17 cellular contexts compared by ENCODE assay signal in the genomic region with DNA sequence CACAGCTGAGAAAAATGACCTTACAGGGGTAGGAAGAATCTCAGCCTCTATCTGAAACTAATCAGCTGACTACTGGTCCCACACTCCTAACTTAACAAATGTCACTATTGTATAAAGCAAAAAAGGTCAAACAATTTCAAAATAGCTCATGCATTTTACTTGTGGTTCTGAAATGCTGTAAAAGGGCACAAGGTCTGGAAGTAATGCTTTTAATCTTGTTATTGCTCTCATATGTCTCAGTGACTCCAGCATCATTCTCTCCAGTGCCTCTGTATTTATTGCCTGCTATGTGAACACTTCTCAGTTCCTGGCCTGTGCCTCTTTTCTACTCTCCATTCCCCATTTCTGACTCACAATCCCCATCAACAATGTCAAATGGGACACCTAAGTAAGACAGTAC.
DNase-seq lines count a peak whose midpoint lies in the region; ATAC-seq lines count a peak whose summit lies in the region.
"Had no signal": no experiment of that assay in that cellular context is flagged by ENCODE, and none has a peak within 500 bp of the region (broad histone marks: within the 10 kb centered on the region; RNA-seq: fewer than 3 reads in every experiment).

No MANE protein-coding gene starts in this region.

- no peaks in the 10 kb centered on the region for H3K4me1 Mint-ChIP-seq in activated T-helper 2 cell treated with anti-CD3 and anti-CD28 coated beads, Interferon-gamma antibody, Interleukin-2, Interleukin-4, amounts not matched to agents 10 μg/mL and 5 μg/mL and 100 μg/mL, durations not matched to agents 14 hours and 24 hours and 36 hours (ENCODE audit: low read depth)

- ATAC-seq in GM18907 (IDR thresholded peaks at IDR 0.05; ENCODE audit: unreplicated experiment) (no peak), esophagus mucosa (no peak)
- ATAC-seq: GM23338, HCT116 had no signal

- H3K27ac Mint-ChIP-seq in activated T-helper 2 cell treated with anti-CD3 and anti-CD28 coated beads, Interferon-gamma antibody, Interleukin-2, Interleukin-4, amounts not matched to agents 10 μg/mL and 5 μg/mL and 100 μg/mL, durations not matched to agents 14 hours and 24 hours and 36 hours: no peak overlapping the region
- H3K27ac Mint-ChIP-seq: GM23338 had no signal

- no peaks in the 10 kb centered on the region for H3K36me3 Mint-ChIP-seq in activated T-helper 2 cell treated with anti-CD3 and anti-CD28 coated beads, Interferon-gamma antibody, Interleukin-2, Interleukin-4, amounts not matched to agents 10 μg/mL and 5 μg/mL and 100 μg/mL, durations not matched to agents 14 hours and 24 hours and 36 hours (ENCODE audit: low read depth)

- intact Hi-C loops in activated T-helper 2 cell treated with anti-CD3 and anti-CD28 coated beads, Interferon-gamma antibody, Interleukin-2, Interleukin-4, amounts not matched to agents 10 μg/mL and 5 μg/mL and 100 μg/mL, durations not matched to agents 14 hours and 24 hours and 36 hours (cut with micrococcal nuclease): no loop called here

- H3K27me3 Mint-ChIP-seq in activated T-helper 2 cell treated with anti-CD3 and anti-CD28 coated beads, Interferon-gamma antibody, Interleukin-2, Interleukin-4, amounts not matched to agents 10 μg/mL and 5 μg/mL and 100 μg/mL, durations not matched to agents 14 hours and 24 hours and 36 hours (ENCODE audit: low read depth): no peaks in the 10 kb centered on the region

- DNase-seq in NCI-H82 (lab: John Stamatoyannopoulos, UW) (peak; percentile 1), NCI-H82 treated with DMSO at 0.1 percent for 48 hours (lab: John Stamatoyannopoulos, UW; ENCODE audit: unreplicated experiment) (no peak), epidermal melanocyte (ENCODE audit: insufficient read length, low spot score) (peak; percentile 52), foreskin melanocyte (peak; percentile 89), mucosa of gallbladder (ENCODE audit: low spot score) (no peak)
- no peak for DNase-seq in activated T-helper 2 cell treated with anti-CD3 and anti-CD28 coated beads, Interferon-gamma antibody, Interleukin-2, Interleukin-4, amounts not matched to agents 10 μg/mL and 5 μg/mL and 100 μg/mL, durations not matched to agents 14 hours and 24 hours and 36 hours (ENCODE audit: low spot score)
- DNase-seq: ACHN, IMR-90, NCI-H1105 treated with DMSO at 0.1 percent for 48 hours, NCI-H2081, NCI-H2171, NCI-H524 treated with DMSO at 0.1 percent for 48 hours, Right ventricle myocardium superior had no signal

- H3K9me3 Mint-ChIP-seq in activated T-helper 2 cell treated with anti-CD3 and anti-CD28 coated beads, Interferon-gamma antibody, Interleukin-2, Interleukin-4, amounts not matched to agents 10 μg/mL and 5 μg/mL and 100 μg/mL, durations not matched to agents 14 hours and 24 hours and 36 hours: peaks cover 40% of the 10 kb centered on the region

- H3K4me3 Mint-ChIP-seq in activated T-helper 2 cell treated with anti-CD3 and anti-CD28 coated beads, Interferon-gamma antibody, Interleukin-2, Interleukin-4, amounts not matched to agents 10 μg/mL and 5 μg/mL and 100 μg/mL, durations not matched to agents 14 hours and 24 hours and 36 hours (ENCODE audit: low read depth): no peak overlapping the region
- H3K4me3 Mint-ChIP-seq: GM23338 had no signal

Comparison
In these comparisons a context has a peak if more than half of its experiments do, and no peak if none do; other contexts are left out.
1. DNase-seq: peak in NCI-H82 (single experiment), epidermal melanocyte (single experiment) and foreskin melanocyte (single experiment); none in NCI-H82 treated with DMSO at 0.1 percent for 48 hours (single experiment), activated T-helper 2 cell treated with anti-CD3 and anti-CD28 coated beads, Interferon-gamma antibody, Interleukin-2, Interleukin-4, amounts not matched to agents 10 μg/mL and 5 μg/mL and 100 μg/mL, durations not matched to agents 14 hours and 24 hours and 36 hours (single experiment) and mucosa of gallbladder (single experiment).